In genomic region chr10:27530477-27530876, GRCh38 we compare ENCODE assay signal across 22 cellular contexts.
"Had no signal": no experiment of that assay in that cellular context is flagged by ENCODE, and none has a peak within 500 bp of the region (broad histone marks: within the 10 kb centered on the region; RNA-seq: fewer than 3 reads in every experiment).

No MANE protein-coding gene starts in this region.

- H3K4me3 Mint-ChIP-seq: activated B cell treated with CpG ODN at 0.5 μM for 24 hours; activated CD8-positive, alpha-beta T cell treated with anti-CD3 and anti-CD28 coated beads, Interleukin-2, amount 10 ng/mL, durations not matched to agents 7 days and 5 days; brain; endodermal cell; nephron progenitor cell; stimulated activated naive CD8-positive, alpha-beta T cell treated with anti-CD3 and anti-CD28 coated beads, Interleukin-15, Interleukin-2, amounts not matched to agents 100 ng/mL and 50 ng/mL, for 24 hours had no signal

- ATAC-seq: activated CD8-positive, alpha-beta T cell treated with anti-CD3 and anti-CD28 coated beads, Interleukin-2, amount 10 ng/mL, durations not matched to agents 7 days and 5 days; lower lobe of right lung had no signal

- H3K36me3 Mint-ChIP-seq: brain had no signal

- H3K27me3 Mint-ChIP-seq: activated B cell treated with CpG ODN at 0.5 μM for 24 hours; activated CD4-positive, alpha-beta T cell treated with anti-CD3 and anti-CD28 coated beads, Interleukin-2, amount 10 ng/mL, durations not matched to agents 24 days and 14 days; brain; stimulated activated naive CD8-positive, alpha-beta T cell treated with anti-CD3 and anti-CD28 coated beads, Interleukin-15, Interleukin-2, amounts not matched to agents 100 ng/mL and 50 ng/mL, for 24 hours had no signal

- H3K9me3 Mint-ChIP-seq: activated B cell treated with CpG ODN at 0.5 μM for 24 hours; activated CD4-positive, alpha-beta T cell treated with anti-CD3 and anti-CD28 coated beads, Interleukin-2, amount 10 ng/mL, durations not matched to agents 24 days and 14 days; brain; endodermal cell; nephron progenitor cell; stimulated activated naive CD8-positive, alpha-beta T cell treated with anti-CD3 and anti-CD28 coated beads, Interleukin-15, Interleukin-2, amounts not matched to agents 100 ng/mL and 50 ng/mL, for 24 hours; T-helper 2 cell treated with Interferon-gamma antibody and Interleukin-4, amounts not matched to agents 5 μg/mL and 100 μg/mL, for 36 hours had no signal

- H3K4me1 Mint-ChIP-seq: nephron progenitor cell had no signal

- DNase-seq: activated B cell treated with CpG ODN at 0.5 μM for 24 hours; activated CD4-positive, alpha-beta T cell treated with anti-CD3 and anti-CD28 coated beads, Interleukin-2, amount 10 ng/mL, durations not matched to agents 24 days and 14 days; activated CD8-positive, alpha-beta T cell treated with anti-CD3 and anti-CD28 coated beads, Interleukin-2, amount 10 ng/mL, durations not matched to agents 7 days and 5 days; activated effector memory CD4-positive, alpha-beta T cell treated with anti-CD3 and anti-CD28 coated beads, Interleukin-2, amount 50 U/mL, for 16 hours; activated T-cell treated with anti-CD3 and anti-CD28 coated beads, Interleukin-2, amount 50 U/mL, for 48 hours; anterior cingulate cortex; caudate nucleus; dorsolateral prefrontal cortex; endodermal cell; foreskin fibroblast; hypothalamus; lower lobe of right lung; nephron progenitor cell; occipital lobe; SW 1271 had no signal

- H3K27ac Mint-ChIP-seq: activated B cell treated with CpG ODN at 0.5 μM for 24 hours had no signal

- H3K27ac ChIP-seq: dorsolateral prefrontal cortex, epithelial cell of prostate, lower lobe of right lung, prostate gland, right atrium auricular region, tibial nerve had no signal

- H3K9me3 ChIP-seq: lower lobe of right lung, prostate gland, right atrium auricular region, tibial nerve had no signal

- H3K27me3 ChIP-seq: dorsolateral prefrontal cortex, right atrium auricular region, tibial nerve had no signal

- H3K4me3 ChIP-seq: dorsolateral prefrontal cortex, lower lobe of right lung, prostate gland, right atrium auricular region, tibial nerve had no signal

- H3K36me3 ChIP-seq: prostate gland had no signal
